In the genomic region with DNA sequence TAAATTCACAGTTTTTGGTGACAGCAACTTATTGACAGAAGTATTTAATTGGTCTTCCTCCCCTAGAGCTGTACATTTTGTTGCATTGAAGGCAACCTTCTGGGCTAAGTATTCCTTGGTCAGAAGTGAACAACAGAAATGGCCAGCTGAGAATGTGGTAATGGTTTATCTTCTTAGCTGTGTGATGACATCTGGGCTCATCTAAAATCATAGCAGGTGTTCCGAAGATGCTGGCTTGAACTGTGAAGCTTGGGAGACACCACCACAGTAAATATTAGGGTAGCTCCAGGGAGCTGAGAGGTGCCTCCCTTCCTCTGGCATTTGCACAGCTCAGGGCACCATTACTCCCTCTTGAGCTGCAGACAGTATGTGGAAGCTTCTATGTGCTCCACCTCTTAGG, we compare ENCODE assay signal across 33 cellular contexts. TPM values are rescaled to one million over a fixed set of nuclear protein-coding genes. Genes with fewer than 3 reads are reported as not detected.
"Had no signal": no experiment of that assay in that cellular context is flagged by ENCODE, and none has a peak within 500 bp of the region (broad histone marks: within the 10 kb centered on the region; RNA-seq: fewer than 3 reads in every experiment).

No MANE protein-coding gene starts in this region.

- H3K27ac Mint-ChIP-seq: activated CD4-positive, alpha-beta memory T cell treated with anti-CD3 and anti-CD28 coated beads for 36 hours; activated CD4-positive, alpha-beta T cell treated with anti-CD3 and anti-CD28 coated beads, Interleukin-2, amount 10 ng/mL, durations not matched to agents 24 days and 14 days; activated CD8-positive, alpha-beta memory T cell treated with anti-CD3 and anti-CD28 coated beads, Interleukin-2, amount 10 ng/mL, durations not matched to agents 7 days and 5 days; activated CD8-positive, alpha-beta T cell treated with anti-CD3 and anti-CD28 coated beads, Interleukin-2, amount 10 ng/mL, durations not matched to agents 7 days and 5 days; activated naive CD4-positive, alpha-beta T cell treated with anti-CD3 and anti-CD28 coated beads for 36 hours; activated naive CD4-positive, alpha-beta T cell treated with anti-CD3 and anti-CD28 coated beads, Interleukin-2, amount 50 U/mL, for 24 hours; activated naive CD8-positive, alpha-beta T cell treated with anti-CD3 and anti-CD28 coated beads for 36 hours; activated naive CD8-positive, alpha-beta T cell treated with anti-CD3 and anti-CD28 coated beads, Interleukin-2, amount 50 U/mL, for 24 hours; activated T-helper 1 cell treated with anti-CD3 and anti-CD28 coated beads, Interleukin-12 subunit alpha, Interleukin-12 subunit beta, Interleukin-2, Interleukin-4 antibody, amounts not matched to agents 30 ng/mL and 10 ng/mL and 1 ng/mL, durations not matched to agents 14 hours and 24 hours and 36 hours; activated T-helper 2 cell treated with anti-CD3 and anti-CD28 coated beads, Interferon-gamma antibody, Interleukin-2, Interleukin-4, amounts not matched to agents 10 μg/mL and 5 μg/mL and 100 μg/mL, durations not matched to agents 14 hours and 24 hours and 36 hours; effector memory CD8-positive, alpha-beta T cell; WTC11 had no signal

- H3K36me3 Mint-ChIP-seq: activated CD4-positive, alpha-beta memory T cell treated with anti-CD3 and anti-CD28 coated beads for 36 hours; activated CD8-positive, alpha-beta memory T cell treated with anti-CD3 and anti-CD28 coated beads, Interleukin-2, amount 10 ng/mL, durations not matched to agents 7 days and 5 days; activated naive CD4-positive, alpha-beta T cell treated with anti-CD3 and anti-CD28 coated beads, Interleukin-2, amount 50 U/mL, for 24 hours; activated naive CD8-positive, alpha-beta T cell treated with anti-CD3 and anti-CD28 coated beads for 36 hours; WTC11 had no signal

- H3K9me3 ChIP-seq: adrenal gland, body of pancreas, esophagus muscularis mucosa, gastrocnemius medialis, heart left ventricle had no signal

- ATAC-seq: activated CD8-positive, alpha-beta memory T cell treated with anti-CD3 and anti-CD28 coated beads, Interleukin-2, amount 10 ng/mL, durations not matched to agents 7 days and 5 days; activated CD8-positive, alpha-beta T cell treated with anti-CD3 and anti-CD28 coated beads, Interleukin-2, amount 10 ng/mL, durations not matched to agents 7 days and 5 days; activated naive CD8-positive, alpha-beta T cell treated with anti-CD3 and anti-CD28 coated beads, Interleukin-2, amount 50 U/mL, for 24 hours; body of pancreas; effector memory CD8-positive, alpha-beta T cell; foreskin keratinocyte; gastrocnemius medialis; heart left ventricle; WTC11 had no signal

- H3K4me3 ChIP-seq: adrenal gland, body of pancreas, esophagus muscularis mucosa, gastrocnemius medialis, heart left ventricle had no signal

- DNase-seq: activated CD4-positive, alpha-beta memory T cell treated with anti-CD3 and anti-CD28 coated beads for 36 hours; activated CD4-positive, alpha-beta T cell treated with anti-CD3 and anti-CD28 coated beads, Interleukin-2, amount 10 ng/mL, durations not matched to agents 24 days and 14 days; activated CD8-positive, alpha-beta memory T cell treated with anti-CD3 and anti-CD28 coated beads, Interleukin-2, amount 10 ng/mL, durations not matched to agents 7 days and 5 days; activated CD8-positive, alpha-beta memory T cell treated with anti-CD3 and anti-CD28 coated beads, Interleukin-2, amount 50 U/mL, for 4 hours; activated CD8-positive, alpha-beta T cell treated with anti-CD3 and anti-CD28 coated beads, Interleukin-2, amount 10 ng/mL, durations not matched to agents 7 days and 5 days; activated effector memory CD4-positive, alpha-beta T cell treated with anti-CD3 and anti-CD28 coated beads, Interleukin-2, amount 50 U/mL, for 16 hours; activated naive CD4-positive, alpha-beta T cell treated with anti-CD3 and anti-CD28 coated beads for 36 hours; activated naive CD8-positive, alpha-beta T cell treated with anti-CD3 and anti-CD28 coated beads for 36 hours; activated naive CD8-positive, alpha-beta T cell treated with anti-CD3 and anti-CD28 coated beads, Interleukin-2, amount 50 U/mL, for 24 hours; activated T-cell treated with anti-CD3 and anti-CD28 coated beads, Interleukin-2, amount 50 U/mL, for 1 hour; activated T-cell treated with anti-CD3 and anti-CD28 coated beads, Interleukin-2, amount 50 U/mL, for 48 hours; adrenal gland; amygdala; aorta; body of pancreas; caudate nucleus; cortex of kidney; dermis blood vessel endothelial cell; effector CD4-positive, alpha-beta T cell; effector memory CD8-positive, alpha-beta T cell; erythroblast; foreskin keratinocyte; gastrocnemius medialis; glutamatergic neuron; heart left ventricle had no signal

- H3K4me3 Mint-ChIP-seq: activated CD4-positive, alpha-beta memory T cell treated with anti-CD3 and anti-CD28 coated beads for 36 hours; activated CD4-positive, alpha-beta T cell treated with anti-CD3 and anti-CD28 coated beads, Interleukin-2, amount 10 ng/mL, durations not matched to agents 24 days and 14 days; activated CD8-positive, alpha-beta memory T cell treated with anti-CD3 and anti-CD28 coated beads, Interleukin-2, amount 10 ng/mL, durations not matched to agents 7 days and 5 days; activated CD8-positive, alpha-beta T cell treated with anti-CD3 and anti-CD28 coated beads, Interleukin-2, amount 10 ng/mL, durations not matched to agents 7 days and 5 days; activated naive CD4-positive, alpha-beta T cell treated with anti-CD3 and anti-CD28 coated beads for 36 hours; activated naive CD4-positive, alpha-beta T cell treated with anti-CD3 and anti-CD28 coated beads, Interleukin-2, amount 50 U/mL, for 24 hours; activated naive CD8-positive, alpha-beta T cell treated with anti-CD3 and anti-CD28 coated beads for 36 hours; activated naive CD8-positive, alpha-beta T cell treated with anti-CD3 and anti-CD28 coated beads, Interleukin-2, amount 50 U/mL, for 24 hours; activated T-helper 1 cell treated with anti-CD3 and anti-CD28 coated beads, Interleukin-12 subunit alpha, Interleukin-12 subunit beta, Interleukin-2, Interleukin-4 antibody, amounts not matched to agents 30 ng/mL and 10 ng/mL and 1 ng/mL, durations not matched to agents 14 hours and 24 hours and 36 hours; effector memory CD8-positive, alpha-beta T cell; WTC11 had no signal

- H3K36me3 ChIP-seq: adrenal gland, esophagus muscularis mucosa, gastrocnemius medialis, heart left ventricle had no signal

- H3K4me1 Mint-ChIP-seq: activated CD8-positive, alpha-beta memory T cell treated with anti-CD3 and anti-CD28 coated beads, Interleukin-2, amount 10 ng/mL, durations not matched to agents 7 days and 5 days; activated naive CD4-positive, alpha-beta T cell treated with anti-CD3 and anti-CD28 coated beads, Interleukin-2, amount 50 U/mL, for 24 hours; activated naive CD8-positive, alpha-beta T cell treated with anti-CD3 and anti-CD28 coated beads, Interleukin-2, amount 50 U/mL, for 24 hours had no signal

- FAIRE-seq: colon had no signal

- H3K27ac ChIP-seq: adrenal gland, body of pancreas, esophagus muscularis mucosa, foreskin keratinocyte, gastrocnemius medialis, heart left ventricle had no signal

- H3K27me3 ChIP-seq: body of pancreas, esophagus muscularis mucosa, foreskin keratinocyte, gastrocnemius medialis, heart left ventricle had no signal

- H3K9me3 Mint-ChIP-seq: activated CD4-positive, alpha-beta memory T cell treated with anti-CD3 and anti-CD28 coated beads for 36 hours; activated CD4-positive, alpha-beta T cell treated with anti-CD3 and anti-CD28 coated beads, Interleukin-2, amount 10 ng/mL, durations not matched to agents 24 days and 14 days; activated naive CD4-positive, alpha-beta T cell treated with anti-CD3 and anti-CD28 coated beads for 36 hours; activated naive CD4-positive, alpha-beta T cell treated with anti-CD3 and anti-CD28 coated beads, Interleukin-2, amount 50 U/mL, for 24 hours; activated naive CD8-positive, alpha-beta T cell treated with anti-CD3 and anti-CD28 coated beads for 36 hours; activated naive CD8-positive, alpha-beta T cell treated with anti-CD3 and anti-CD28 coated beads, Interleukin-2, amount 50 U/mL, for 24 hours; activated T-helper 1 cell treated with anti-CD3 and anti-CD28 coated beads, Interleukin-12 subunit alpha, Interleukin-12 subunit beta, Interleukin-2, Interleukin-4 antibody, amounts not matched to agents 30 ng/mL and 10 ng/mL and 1 ng/mL, durations not matched to agents 14 hours and 24 hours and 36 hours; activated T-helper 2 cell treated with anti-CD3 and anti-CD28 coated beads, Interferon-gamma antibody, Interleukin-2, Interleukin-4, amounts not matched to agents 10 μg/mL and 5 μg/mL and 100 μg/mL, durations not matched to agents 14 hours and 24 hours and 36 hours; effector memory CD8-positive, alpha-beta T cell; WTC11 had no signal

RNA-seq across cellular contexts. Expression of a gene that starts 3.7 kb away (rescaled TPM):
- total RNA-seq: activated CD4-positive, alpha-beta memory T cell treated with anti-CD3 and anti-CD28 coated beads for 36 hours; activated CD4-positive, alpha-beta T cell treated with anti-CD3 and anti-CD28 coated beads, Interleukin-2, amount 10 ng/mL, durations not matched to agents 24 days and 14 days; activated CD8-positive, alpha-beta memory T cell treated with anti-CD3 and anti-CD28 coated beads for 36 hours; activated CD8-positive, alpha-beta memory T cell treated with anti-CD3 and anti-CD28 coated beads, Interleukin-2, amount 10 ng/mL, durations not matched to agents 7 days and 5 days; activated CD8-positive, alpha-beta T cell treated with anti-CD3 and anti-CD28 coated beads, Interleukin-2, amount 10 ng/mL, durations not matched to agents 7 days and 5 days; activated naive CD4-positive, alpha-beta T cell treated with anti-CD3 and anti-CD28 coated beads for 36 hours; activated naive CD8-positive, alpha-beta T cell treated with anti-CD3 and anti-CD28 coated beads for 36 hours; activated T-helper 1 cell treated with anti-CD3 and anti-CD28 coated beads, Interleukin-12 subunit alpha, Interleukin-12 subunit beta, Interleukin-2, Interleukin-4 antibody, amounts not matched to agents 30 ng/mL and 10 ng/mL and 1 ng/mL, durations not matched to agents 14 hours and 24 hours and 36 hours; activated T-helper 2 cell treated with anti-CD3 and anti-CD28 coated beads, Interferon-gamma antibody, Interleukin-2, Interleukin-4, amounts not matched to agents 10 μg/mL and 5 μg/mL and 100 μg/mL, durations not matched to agents 14 hours and 24 hours and 36 hours; T-helper 1 cell treated with Interleukin-12 subunit alpha and Interleukin-12 subunit beta and Interleukin-4 antibody, amounts not matched to agents 30 ng/mL and 1 ng/mL, for 36 hours had no signal
